Comparison of ENCODE assay signal across 31 cellular contexts in genomic region chr2:144535300-144535699, GRCh38. TPM values are rescaled to one million over a fixed set of nuclear protein-coding genes. Genes with fewer than 3 reads are reported as not detected.
A peak's percentile ranks its signal among the peaks of the same experiment; 100 is the strongest.
DNase-seq lines count a peak whose midpoint lies in the region; ATAC-seq and TF ChIP-seq lines count a peak whose summit lies in the region.
"Had no signal": no experiment of that assay in that cellular context is flagged by ENCODE, and none has a peak within 500 bp of the region (broad histone marks: within the 10 kb centered on the region; RNA-seq: fewer than 3 reads in every experiment).

No MANE protein-coding gene starts in this region.

- H3K9ac ChIP-seq in OCI-LY3 (ENCODE audit: low read length), result no peak overlapping the region
- H3K9ac ChIP-seq: BLaER1; BLaER1 treated with 17β-estradiol and CSF1 and Interleukin-3, amounts not matched to agents 10 nM and 100 nM had no signal

- intact Hi-C loops in activated CD4-positive, alpha-beta T cell treated with anti-CD3 and anti-CD28 coated beads, Interleukin-2, amount 10 ng/mL, durations not matched to agents 24 days and 14 days (cut with micrococcal nuclease), result no loop called here

- H3K27ac Mint-ChIP-seq in activated T-cell treated with anti-CD3 and anti-CD28 coated beads, Interleukin-2, amount 50 U/mL, for 72 hours, result peak overlapping the region; percentile 89
- H3K27ac Mint-ChIP-seq in activated CD4-positive, alpha-beta T cell treated with anti-CD3 and anti-CD28 coated beads, Interleukin-2, amount 10 ng/mL, durations not matched to agents 24 days and 14 days, result no peak overlapping the region
- H3K27ac Mint-ChIP-seq: B cell; CD14-positive monocyte; CD4-positive, alpha-beta memory T cell; CD4-positive, alpha-beta T cell; CD4-positive, CD25-positive, alpha-beta regulatory T cell; CD8-positive, alpha-beta memory T cell; CD8-positive, alpha-beta T cell had no signal

- H3K9me3 ChIP-seq in OCI-LY3 (ENCODE audit: insufficient read depth, low read length), result no peaks in the 10 kb centered on the region
- H3K9me3 ChIP-seq: A549, BE2C, Caco-2 had no signal

- H4K20me1 ChIP-seq in OCI-LY3 (ENCODE audit: insufficient read depth, low read length), result no peaks in the 10 kb centered on the region
- H4K20me1 ChIP-seq: BLaER1; BLaER1 treated with 17β-estradiol and CSF1 and Interleukin-3, amounts not matched to agents 10 nM and 100 nM had no signal

- no peak overlapping the region for H3K4me3 ChIP-seq in OCI-LY3 (ENCODE audit: low read length)
- H3K4me3 ChIP-seq: A549; BLaER1; BLaER1 treated with 17β-estradiol and CSF1 and Interleukin-3, amounts not matched to agents 10 nM and 100 nM had no signal

- no peaks in the 10 kb centered on the region for H3K36me3 Mint-ChIP-seq in activated T-cell treated with anti-CD3 and anti-CD28 coated beads, Interleukin-2, amount 50 U/mL, for 72 hours (ENCODE audit: insufficient read depth in 2 of 2)
- H3K36me3 Mint-ChIP-seq in activated T-cell treated with anti-CD3 and anti-CD28 coated beads, Interleukin-2, amount 50 U/mL, for 4 hours (ENCODE audit: insufficient read depth), result no peaks in the 10 kb centered on the region
- no peaks in the 10 kb centered on the region for H3K36me3 Mint-ChIP-seq in activated CD4-positive, alpha-beta T cell treated with anti-CD3 and anti-CD28 coated beads, Interleukin-2, amount 10 ng/mL, durations not matched to agents 24 days and 14 days (ENCODE audit: low read depth)
- H3K36me3 Mint-ChIP-seq: CD4-positive, alpha-beta memory T cell; CD4-positive, CD25-positive, alpha-beta regulatory T cell; CD8-positive, alpha-beta memory T cell; CD8-positive, alpha-beta T cell had no signal

- H3K79me2 ChIP-seq in OCI-LY3 (ENCODE audit: low read length), result no peaks in the 10 kb centered on the region

- H2AFZ ChIP-seq in OCI-LY3 (ENCODE audit: low read depth, low read length), result no peak overlapping the region

- no peaks in the 10 kb centered on the region for H3K36me3 ChIP-seq in OCI-LY3 (replicated peaks; ENCODE audit: low read depth, low read length)
- H3K36me3 ChIP-seq: BE2C; BLaER1; BLaER1 treated with 17β-estradiol and CSF1 and Interleukin-3, amounts not matched to agents 10 nM and 100 nM had no signal

- H3K27ac ChIP-seq in OCI-LY3 (ENCODE audit: low read length), result no peak overlapping the region
- H3K27ac ChIP-seq: 22Rv1; A549; BLaER1; BLaER1 treated with 17β-estradiol and CSF1 and Interleukin-3, amounts not matched to agents 10 nM and 100 nM; C4-2B had no signal

- H3K27me3 ChIP-seq in OCI-LY3 (ENCODE audit: low read depth, low read length), result peaks cover 32% of the 10 kb centered on the region
- H3K27me3 ChIP-seq: BE2C; BLaER1; BLaER1 treated with 17β-estradiol and CSF1 and Interleukin-3, amounts not matched to agents 10 nM and 100 nM had no signal

- H3K27me3 Mint-ChIP-seq in activated T-cell treated with anti-CD3 and anti-CD28 coated beads, Interleukin-2, amount 50 U/mL, for 72 hours (ENCODE audit: low read depth), result peaks cover 30% of the 10 kb centered on the region
- peaks cover 12% of the 10 kb centered on the region for H3K27me3 Mint-ChIP-seq in activated T-cell treated with anti-CD3 and anti-CD28 coated beads, Interleukin-2, amount 50 U/mL, for 4 hours (ENCODE audit: low read depth)
- peaks cover 44% of the 10 kb centered on the region for H3K27me3 Mint-ChIP-seq in activated CD4-positive, alpha-beta T cell treated with anti-CD3 and anti-CD28 coated beads, Interleukin-2, amount 10 ng/mL, durations not matched to agents 24 days and 14 days

- no peaks in the 10 kb centered on the region for H3K4me1 Mint-ChIP-seq in activated T-cell treated with anti-CD3 and anti-CD28 coated beads, Interleukin-2, amount 50 U/mL, for 72 hours (ENCODE audit: low read depth)
- H3K4me1 Mint-ChIP-seq in activated T-cell treated with anti-CD3 and anti-CD28 coated beads, Interleukin-2, amount 50 U/mL, for 4 hours (ENCODE audit: low read depth), result no peaks in the 10 kb centered on the region
- H3K4me1 Mint-ChIP-seq in activated CD4-positive, alpha-beta T cell treated with anti-CD3 and anti-CD28 coated beads, Interleukin-2, amount 10 ng/mL, durations not matched to agents 24 days and 14 days, result no peaks in the 10 kb centered on the region
- H3K4me1 Mint-ChIP-seq: B cell; CD4-positive, alpha-beta memory T cell; CD4-positive, CD25-positive, alpha-beta regulatory T cell; CD8-positive, alpha-beta memory T cell had no signal

- peaks cover 9% of the 10 kb centered on the region for H3K4me1 ChIP-seq in OCI-LY3 (ENCODE audit: low read length)
- H3K4me1 ChIP-seq: A549, BE2C, BLaER1, Caco-2 had no signal

- peak; percentile 60 to 76 for ATAC-seq in activated T-cell treated with anti-CD3 and anti-CD28 coated beads, Interleukin-2, amount 50 U/mL, for 72 hours (replicated peaks in 1 of 2)
- no peak for ATAC-seq in activated T-cell treated with anti-CD3 and anti-CD28 coated beads, Interleukin-2, amount 50 U/mL, for 4 hours
- ATAC-seq: A549; CD8-positive, alpha-beta T cell had no signal

- H3K9me3 Mint-ChIP-seq in activated T-cell treated with anti-CD3 and anti-CD28 coated beads, Interleukin-2, amount 50 U/mL, for 72 hours, result no peaks in the 10 kb centered on the region
- H3K9me3 Mint-ChIP-seq in activated T-cell treated with anti-CD3 and anti-CD28 coated beads, Interleukin-2, amount 50 U/mL, for 4 hours, result no peaks in the 10 kb centered on the region
- H3K9me3 Mint-ChIP-seq in activated CD4-positive, alpha-beta T cell treated with anti-CD3 and anti-CD28 coated beads, Interleukin-2, amount 10 ng/mL, durations not matched to agents 24 days and 14 days, result no peaks in the 10 kb centered on the region
- H3K9me3 Mint-ChIP-seq: CD4-positive, alpha-beta memory T cell; CD4-positive, alpha-beta T cell; CD8-positive, alpha-beta memory T cell; CD8-positive, alpha-beta T cell had no signal

- 0 out of 2 replicates have a peak overlapping the region, but pooled peaks have one; percentile 22 for H3K4me2 ChIP-seq in OCI-LY3 (ENCODE audit: low read length)
- H3K4me2 ChIP-seq: A549; BLaER1; BLaER1 treated with 17β-estradiol and CSF1 and Interleukin-3, amounts not matched to agents 10 nM and 100 nM had no signal

- no peak for TF ChIP-seq CTCF in OCI-LY3 (IDR thresholded peaks at IDR 0.05; ENCODE audit: low read depth, low read length)

- DNase-seq in activated T-cell treated with anti-CD3 and anti-CD28 coated beads, Interleukin-2, amount 50 U/mL, for 72 hours, result no peak
- no peak for DNase-seq in activated T-cell treated with anti-CD3 and anti-CD28 coated beads, Interleukin-2, amount 50 U/mL, for 4 hours
- no peak for DNase-seq in activated CD4-positive, alpha-beta T cell treated with anti-CD3 and anti-CD28 coated beads, Interleukin-2, amount 10 ng/mL, durations not matched to agents 24 days and 14 days
- DNase-seq: 8988T; ACHN; AML-193; BE2C; C1 segment of cervical spinal cord; Caco-2; Calu3; CD4-positive, alpha-beta memory T cell; CD4-positive, alpha-beta T cell; CD4-positive, CD25-positive, alpha-beta regulatory T cell; CD8-positive, alpha-beta memory T cell; CD8-positive, alpha-beta T cell; COR-L47; DMS 273 treated with DMSO at 0.1 percent for 48 hours; DMS153; DMS53; DMS79; DMS79 treated with DMSO at 0.1 percent for 48 hours; DND-41; EL had no signal

- no peak overlapping the region for H3K4me3 Mint-ChIP-seq in activated T-cell treated with anti-CD3 and anti-CD28 coated beads, Interleukin-2, amount 50 U/mL, for 72 hours
- H3K4me3 Mint-ChIP-seq in activated T-cell treated with anti-CD3 and anti-CD28 coated beads, Interleukin-2, amount 50 U/mL, for 4 hours, result no peak overlapping the region
- H3K4me3 Mint-ChIP-seq in activated CD4-positive, alpha-beta T cell treated with anti-CD3 and anti-CD28 coated beads, Interleukin-2, amount 10 ng/mL, durations not matched to agents 24 days and 14 days, result no peak overlapping the region
- H3K4me3 Mint-ChIP-seq: B cell; CD14-positive monocyte; CD4-positive, alpha-beta memory T cell; CD4-positive, alpha-beta T cell; CD4-positive, CD25-positive, alpha-beta regulatory T cell; CD8-positive, alpha-beta memory T cell; CD8-positive, alpha-beta T cell had no signal

RNA-seq across cellular contexts. Expression of gene ZEB2, which starts 15.4 kb away (rescaled TPM):
- 10 to 100 TPM; 22.5 to 58.2 TPM for total RNA-seq in activated T-cell treated with anti-CD3 and anti-CD28 coated beads, Interleukin-2, amount 50 U/mL, for 72 hours
- 10 to 100 TPM; 14.4 to 35.9 (median 25.1) TPM for total RNA-seq in activated T-cell treated with anti-CD3 and anti-CD28 coated beads, Interleukin-2, amount 50 U/mL, for 4 hours
- total RNA-seq in activated CD4-positive, alpha-beta T cell treated with anti-CD3 and anti-CD28 coated beads, Interleukin-2, amount 10 ng/mL, durations not matched to agents 24 days and 14 days, result 15.2 and 15.8 TPM in 2 replicates
- total RNA-seq: Caco-2 had no signal

Comparison
In these comparisons a context has a peak if more than half of its experiments do, and no peak if none do; other contexts are left out.
1. ATAC-seq: peak in activated T-cell treated with anti-CD3 and anti-CD28 coated beads, Interleukin-2, amount 50 U/mL, for 72 hours (2 of 2); none in activated T-cell treated with anti-CD3 and anti-CD28 coated beads, Interleukin-2, amount 50 U/mL, for 4 hours (0 of 2).